Comparison of ENCODE assay signal across 1 cellular context in the genomic region with DNA sequence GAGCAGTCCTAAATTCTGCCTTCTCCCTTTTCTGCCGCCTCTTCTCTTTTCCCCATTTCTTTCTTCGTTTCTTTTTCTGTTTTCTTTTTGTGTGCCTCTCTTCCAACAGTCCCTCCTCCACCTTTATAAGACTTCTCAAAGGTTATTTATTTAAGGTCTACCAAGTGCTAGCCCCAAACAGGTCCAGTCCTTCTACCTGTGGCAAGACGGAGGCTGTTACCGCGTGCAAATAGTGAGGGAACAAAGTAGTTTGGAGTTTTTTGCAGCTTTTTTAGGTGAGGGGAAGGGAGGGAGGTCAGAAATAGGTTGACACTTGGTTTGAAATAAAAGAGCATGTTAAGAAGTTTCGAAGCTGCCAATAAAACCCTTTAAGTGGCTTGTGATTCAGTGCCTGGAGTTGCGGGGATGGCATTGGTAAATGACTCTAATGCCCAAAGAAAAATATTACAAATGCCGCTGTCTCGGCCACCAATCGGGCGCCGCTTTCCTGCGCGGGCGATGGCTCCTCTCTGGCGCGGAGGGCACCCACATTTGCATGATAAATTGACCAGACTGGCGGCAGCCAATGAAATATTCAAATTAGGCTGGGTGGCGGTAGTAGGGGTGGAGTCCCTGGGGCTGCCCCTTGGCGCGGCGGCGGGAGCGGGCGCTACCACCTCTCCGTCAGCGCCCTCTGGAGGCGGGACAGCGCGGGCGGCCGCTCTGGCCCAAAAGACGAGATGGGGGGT.
TF ChIP-seq lines count a peak whose summit lies in the region.

No MANE protein-coding gene starts in this region.

TF ChIP-seq in K562, 482 proteins besides CTCF, POLR2A, EP300 and RAD21 (continued from another document):
- TF ChIP-seq, protein P1, sequence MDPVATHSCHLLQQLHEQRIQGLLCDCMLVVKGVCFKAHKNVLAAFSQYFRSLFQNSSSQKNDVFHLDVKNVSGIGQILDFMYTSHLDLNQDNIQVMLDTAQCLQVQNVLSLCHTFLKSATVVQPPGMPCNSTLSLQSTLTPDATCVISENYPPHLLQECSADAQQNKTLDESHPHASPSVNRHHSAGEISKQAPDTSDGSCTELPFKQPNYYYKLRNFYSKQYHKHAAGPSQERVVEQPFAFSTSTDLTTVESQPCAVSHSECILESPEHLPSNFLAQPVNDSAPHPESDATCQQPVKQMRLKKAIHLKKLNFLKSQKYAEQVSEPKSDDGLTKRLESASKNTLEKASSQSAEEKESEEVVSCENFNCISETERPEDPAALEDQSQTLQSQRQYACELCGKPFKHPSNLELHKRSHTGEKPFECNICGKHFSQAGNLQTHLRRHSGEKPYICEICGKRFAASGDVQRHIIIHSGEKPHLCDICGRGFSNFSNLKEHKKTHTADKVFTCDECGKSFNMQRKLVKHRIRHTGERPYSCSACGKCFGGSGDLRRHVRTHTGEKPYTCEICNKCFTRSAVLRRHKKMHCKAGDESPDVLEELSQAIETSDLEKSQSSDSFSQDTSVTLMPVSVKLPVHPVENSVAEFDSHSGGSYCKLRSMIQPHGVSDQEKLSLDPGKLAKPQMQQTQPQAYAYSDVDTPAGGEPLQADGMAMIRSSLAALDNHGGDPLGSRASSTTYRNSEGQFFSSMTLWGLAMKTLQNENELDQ (CRISPR knock-in tag; IDR thresholded peaks at IDR 0.05; ENCODE audit: borderline replicate concordance) = no peak
- TF ChIP-seq MYBL2 (IDR thresholded peaks at IDR 0.05; ENCODE audit: low read depth) = no peak
- no peak for TF ChIP-seq MYBL2 (CRISPR knock-in tag; IDR thresholded peaks at IDR 0.05; ENCODE audit: borderline replicate concordance)
- TF ChIP-seq TEAD4 (IDR thresholded peaks at IDR 0.05; ENCODE audit: low read length) = no peak
- TF ChIP-seq TEAD4 (CRISPR knock-in tag; IDR thresholded peaks at IDR 0.05; ENCODE audit: borderline replicate concordance) = no peak
- peak; percentile 50 for TF ChIP-seq HNRNPK (IDR thresholded peaks at IDR 0.05; ENCODE audit: low read depth, low read length, poor library complexity, severe bottlenecking)
- TF ChIP-seq, protein P2, sequence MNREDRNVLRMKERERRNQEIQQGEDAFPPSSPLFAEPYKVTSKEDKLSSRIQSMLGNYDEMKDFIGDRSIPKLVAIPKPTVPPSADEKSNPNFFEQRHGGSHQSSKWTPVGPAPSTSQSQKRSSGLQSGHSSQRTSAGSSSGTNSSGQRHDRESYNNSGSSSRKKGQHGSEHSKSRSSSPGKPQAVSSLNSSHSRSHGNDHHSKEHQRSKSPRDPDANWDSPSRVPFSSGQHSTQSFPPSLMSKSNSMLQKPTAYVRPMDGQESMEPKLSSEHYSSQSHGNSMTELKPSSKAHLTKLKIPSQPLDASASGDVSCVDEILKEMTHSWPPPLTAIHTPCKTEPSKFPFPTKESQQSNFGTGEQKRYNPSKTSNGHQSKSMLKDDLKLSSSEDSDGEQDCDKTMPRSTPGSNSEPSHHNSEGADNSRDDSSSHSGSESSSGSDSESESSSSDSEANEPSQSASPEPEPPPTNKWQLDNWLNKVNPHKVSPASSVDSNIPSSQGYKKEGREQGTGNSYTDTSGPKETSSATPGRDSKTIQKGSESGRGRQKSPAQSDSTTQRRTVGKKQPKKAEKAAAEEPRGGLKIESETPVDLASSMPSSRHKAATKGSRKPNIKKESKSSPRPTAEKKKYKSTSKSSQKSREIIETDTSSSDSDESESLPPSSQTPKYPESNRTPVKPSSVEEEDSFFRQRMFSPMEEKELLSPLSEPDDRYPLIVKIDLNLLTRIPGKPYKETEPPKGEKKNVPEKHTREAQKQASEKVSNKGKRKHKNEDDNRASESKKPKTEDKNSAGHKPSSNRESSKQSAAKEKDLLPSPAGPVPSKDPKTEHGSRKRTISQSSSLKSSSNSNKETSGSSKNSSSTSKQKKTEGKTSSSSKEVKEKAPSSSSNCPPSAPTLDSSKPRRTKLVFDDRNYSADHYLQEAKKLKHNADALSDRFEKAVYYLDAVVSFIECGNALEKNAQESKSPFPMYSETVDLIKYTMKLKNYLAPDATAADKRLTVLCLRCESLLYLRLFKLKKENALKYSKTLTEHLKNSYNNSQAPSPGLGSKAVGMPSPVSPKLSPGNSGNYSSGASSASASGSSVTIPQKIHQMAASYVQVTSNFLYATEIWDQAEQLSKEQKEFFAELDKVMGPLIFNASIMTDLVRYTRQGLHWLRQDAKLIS (CRISPR knock-in tag; IDR thresholded peaks at IDR 0.05) = no peak
- peak; percentile 79 for TF ChIP-seq PCBP1 (IDR thresholded peaks at IDR 0.05; ENCODE audit: low read depth, low read length, poor library complexity, severe bottlenecking)
- TF ChIP-seq, protein P3, sequence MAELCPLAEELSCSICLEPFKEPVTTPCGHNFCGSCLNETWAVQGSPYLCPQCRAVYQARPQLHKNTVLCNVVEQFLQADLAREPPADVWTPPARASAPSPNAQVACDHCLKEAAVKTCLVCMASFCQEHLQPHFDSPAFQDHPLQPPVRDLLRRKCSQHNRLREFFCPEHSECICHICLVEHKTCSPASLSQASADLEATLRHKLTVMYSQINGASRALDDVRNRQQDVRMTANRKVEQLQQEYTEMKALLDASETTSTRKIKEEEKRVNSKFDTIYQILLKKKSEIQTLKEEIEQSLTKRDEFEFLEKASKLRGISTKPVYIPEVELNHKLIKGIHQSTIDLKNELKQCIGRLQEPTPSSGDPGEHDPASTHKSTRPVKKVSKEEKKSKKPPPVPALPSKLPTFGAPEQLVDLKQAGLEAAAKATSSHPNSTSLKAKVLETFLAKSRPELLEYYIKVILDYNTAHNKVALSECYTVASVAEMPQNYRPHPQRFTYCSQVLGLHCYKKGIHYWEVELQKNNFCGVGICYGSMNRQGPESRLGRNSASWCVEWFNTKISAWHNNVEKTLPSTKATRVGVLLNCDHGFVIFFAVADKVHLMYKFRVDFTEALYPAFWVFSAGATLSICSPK (IDR thresholded peaks at IDR 0.05; ENCODE audit: borderline replicate concordance) = no peak
- TF ChIP-seq STAT5B (CRISPR knock-in tag; IDR thresholded peaks at IDR 0.05) = no peak
- no peak for TF ChIP-seq NR2C2 (CRISPR knock-in tag; IDR thresholded peaks at IDR 0.05)
- no peak for TF ChIP-seq NR2C2 (tag; IDR thresholded peaks at IDR 0.05)
